ENCODE assay signal across 11 cellular contexts in genomic region chr14:103541494-103541943, GRCh38. TPM values are rescaled to one million over a fixed set of nuclear protein-coding genes. Genes with fewer than 3 reads are reported as not detected.
DNase-seq lines count a peak whose midpoint lies in the region; ATAC-seq and TF ChIP-seq lines count a peak whose summit lies in the region.
"Had no signal": no experiment of that assay in that cellular context is flagged by ENCODE, and none has a peak within 500 bp of the region (broad histone marks: within the 10 kb centered on the region; RNA-seq: fewer than 3 reads in every experiment).

No MANE protein-coding gene starts in this region.

- H3K27ac ChIP-seq in BLaER1 (peak overlapping the region; percentile 87), angular gyrus (ENCODE audit: low read depth, low read length) (peak overlapping the region; percentile 96), left ventricle myocardium inferior (replicated peaks) (peak overlapping the region; percentile 76), A673 (ENCODE audit: low read depth, low read length, poor library complexity, severe bottlenecking) (no peak overlapping the region)

- H3K9me3 ChIP-seq in BLaER1, result no peaks in the 10 kb centered on the region
- no peaks in the 10 kb centered on the region for H3K9me3 ChIP-seq in left ventricle myocardium inferior (replicated peaks)
- no peaks in the 10 kb centered on the region for H3K9me3 ChIP-seq in A673 (ENCODE audit: low read depth, low read length, poor library complexity, severe bottlenecking)

- POLR2A ChIA-PET in A673 (lab: Charles Lee; ENCODE audit: low non-redundant PET), result no interaction called here

- CTCF ChIA-PET in A673 (lab: Charles Lee), result no interaction called here

- H3K27me3 ChIP-seq in BLaER1 (no peaks in the 10 kb centered on the region), left ventricle myocardium inferior (ENCODE audit: low read depth) (no peaks in the 10 kb centered on the region), A673 (replicated peaks; ENCODE audit: insufficient read depth, low read depth, low read length, poor library complexity) (no peaks in the 10 kb centered on the region)

- H3K4me1 ChIP-seq in BLaER1 (peaks cover 87% of the 10 kb centered on the region), left ventricle myocardium inferior (peaks cover 78% of the 10 kb centered on the region), A673 (ENCODE audit: insufficient read depth, low read length, poor library complexity, severe bottlenecking) (peaks cover 40% of the 10 kb centered on the region)

- peaks cover 14% of the 10 kb centered on the region; the same call in 1 of the 2 replicates for H4K20me1 ChIP-seq in BLaER1

- no peak overlapping the region for H3K4me3 ChIP-seq in BLaER1
- H3K4me3 ChIP-seq in left ventricle myocardium inferior, result no peak overlapping the region
- no peak overlapping the region for H3K4me3 ChIP-seq in A673 (ENCODE audit: low read depth, low read length, poor library complexity, severe bottlenecking)

- peak overlapping the region; percentile 91 for H3K4me2 ChIP-seq in BLaER1

- intact Hi-C loops in left ventricle myocardium inferior (cut with micrococcal nuclease) (no loop called here), A673 (cut with micrococcal nuclease; ENCODE audit: unreplicated experiment) (loop anchor here (5.0 kb wide), 1 partner anchor 464 kb away; no protein-coding TSS in a partner anchor)

- H3K36me3 ChIP-seq in BLaER1 (peaks cover 7% of the 10 kb centered on the region; the same call in 1 of the 2 replicates), left ventricle myocardium inferior (no peaks in the 10 kb centered on the region), A673 (ENCODE audit: insufficient read depth, low read length, poor library complexity, severe bottlenecking) (no peaks in the 10 kb centered on the region)

- DNase-seq in left ventricle myocardium inferior (no peak), retina (peak; percentile 62), A673 (ENCODE audit: low spot score) (no peak), activated T-cell treated with anti-CD3 and anti-CD28 coated beads for 4 hours (no peak)
- DNase-seq: activated CD8-positive, alpha-beta T cell treated with anti-CD3 and anti-CD28 coated beads, Interleukin-2, amount 10 ng/mL, durations not matched to agents 7 days and 5 days; immature natural killer cell; NCI-H187 treated with DMSO at 0.1 percent for 48 hours had no signal

- no peak for TF ChIP-seq CTCF in left ventricle myocardium inferior (IDR thresholded peaks at IDR 0.05; ENCODE audit: borderline replicate concordance)
- no peak for TF ChIP-seq CTCF in A673 (conservative IDR thresholded peaks at IDR 0.05; ENCODE audit: low read depth, low read length)

- no TSS peak for BruUV-seq in A673 (replicated peaks; lab: Mats Ljungman, UMichigan)

- peak overlapping the region; percentile 72; the same call in 1 of the 2 replicates for H3K9ac ChIP-seq in BLaER1

- ATAC-seq in HG03442 (IDR thresholded peaks at IDR 0.05; ENCODE audit: unreplicated experiment), result no peak
- no peak for ATAC-seq in HG02798 (IDR thresholded peaks at IDR 0.05; ENCODE audit: poor library complexity, unreplicated experiment)
- ATAC-seq: activated CD8-positive, alpha-beta T cell treated with anti-CD3 and anti-CD28 coated beads, Interleukin-2, amount 10 ng/mL, durations not matched to agents 7 days and 5 days had no signal

RNA-seq across cellular contexts. Expression of gene TRMT61A, which starts 12.5 kb away (rescaled TPM):
- total RNA-seq in left ventricle myocardium inferior, result 5.9 TPM
- total RNA-seq in A673 (2021), result 19.3 and 23.6 TPM in 2 replicates

RNA-seq across cellular contexts. Expression of gene CKB, which starts 18.9 kb away (rescaled TPM):
- 661 TPM for total RNA-seq in left ventricle myocardium inferior
- 118 and 183 TPM in 2 replicates for total RNA-seq in A673 (2021)

RNA-seq across cellular contexts. Expression of gene BAG5, which starts 20.9 kb away (rescaled TPM):
- 16.7 TPM for total RNA-seq in left ventricle myocardium inferior
- total RNA-seq in A673 (2021), result 35.4 and 39.8 TPM in 2 replicates

RNA-seq across cellular contexts. Expression of gene COA8, which starts 21.2 kb away (rescaled TPM):
- total RNA-seq in left ventricle myocardium inferior (48.3 TPM), A673 (2021) (48.6 and 51.0 TPM in 2 replicates)
